Comparison of ENCODE assay signal across 33 cellular contexts in the genomic region with DNA sequence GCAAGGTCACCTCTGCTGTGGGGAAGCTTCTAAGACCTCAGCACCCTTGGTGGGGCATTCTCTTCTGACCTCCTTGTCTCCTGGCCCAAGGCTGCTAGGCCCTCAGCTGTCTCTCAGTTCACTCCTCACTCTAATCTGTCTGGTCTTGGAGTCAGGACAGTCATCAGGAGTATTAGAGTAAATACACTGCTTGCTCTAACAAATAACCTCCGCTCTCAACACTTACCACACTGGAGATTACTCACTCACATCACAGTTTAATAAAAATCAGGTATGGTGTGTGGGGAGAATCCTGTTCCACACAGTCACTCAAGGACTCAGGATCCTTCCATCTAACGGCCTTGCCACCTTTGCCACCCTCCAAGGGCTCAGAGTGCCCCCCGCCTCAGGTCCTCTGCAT. TPM values are rescaled to one million over a fixed set of nuclear protein-coding genes. Genes with fewer than 3 reads are reported as not detected.
"Had no signal": no experiment of that assay in that cellular context is flagged by ENCODE, and none has a peak within 500 bp of the region (broad histone marks: within the 10 kb centered on the region; RNA-seq: fewer than 3 reads in every experiment).

No MANE protein-coding gene starts in this region.

- H3K36me3 ChIP-seq: gastroesophageal sphincter, heart left ventricle, left lung, prostate gland, right atrium auricular region, suprapubic skin, transverse colon, vagina had no signal

- H3K9ac ChIP-seq: parathyroid adenoma had no signal

- H3K4me2 ChIP-seq: smooth muscle cell had no signal

- H2AFZ ChIP-seq: parathyroid adenoma had no signal

- H3K9me3 ChIP-seq: prostate gland, right atrium auricular region, suprapubic skin, vagina had no signal

- ATAC-seq: effector memory CD8-positive, alpha-beta T cell; esophagus mucosa; gastroesophageal sphincter; heart left ventricle; left cardiac atrium; naive thymus-derived CD8-positive, alpha-beta T cell; sciatic nerve; stimulated activated naive CD8-positive, alpha-beta T cell treated with anti-CD3 and anti-CD28 coated beads, Interleukin-15, amount 100 ng/mL, for 72 hours had no signal

- H3K4me3 ChIP-seq: gastroesophageal sphincter, heart left ventricle, left lung, prostate gland, right atrium auricular region, smooth muscle cell, suprapubic skin, transverse colon, vagina had no signal

- H3K27me3 ChIP-seq: gastroesophageal sphincter, heart left ventricle, left lung, right atrium auricular region, suprapubic skin, transverse colon, vagina had no signal

- H3K4me1 ChIP-seq: parathyroid adenoma, prostate gland had no signal

- H3K79me2 ChIP-seq: parathyroid adenoma had no signal

- DNase-seq: cortex of kidney; effector memory CD8-positive, alpha-beta T cell; foreskin fibroblast; heart left ventricle; hippocampal formation; left cardiac atrium; left lung; naive thymus-derived CD8-positive, alpha-beta T cell; nephron progenitor cell; occipital lobe; stimulated activated CD4-positive, alpha-beta T cell treated with anti-CD3 and anti-CD28 coated beads, Interleukin-12 subunit alpha, Interleukin-12 subunit beta, amount 100 ng/mL, for 4 hours; stimulated activated CD4-positive, alpha-beta T cell treated with anti-CD3 and anti-CD28 coated beads, Interleukin-1b, Interleukin-23, amount 100 ng/mL, for 48 hours; stimulated activated CD4-positive, alpha-beta T cell treated with anti-CD3 and anti-CD28 coated beads, Interleukin-4, amount 100 ng/mL, for 1 hour; stimulated activated CD8-positive, alpha-beta memory T cell treated with anti-CD3 and anti-CD28 coated beads, Interleukin-4, amount 100 ng/mL, for 48 hours; stimulated activated naive CD4-positive, alpha-beta T cell; stimulated activated naive CD8-positive, alpha-beta T cell treated with anti-CD3 and anti-CD28 coated beads, Interleukin-15, amount 100 ng/mL, for 72 hours; transverse colon had no signal

- H3K27ac ChIP-seq: gastroesophageal sphincter, heart left ventricle, left lung, parathyroid adenoma, prostate gland, right atrium auricular region, suprapubic skin, transverse colon, vagina had no signal

RNA-seq across cellular contexts. Expression of gene TMEM61, which starts 26.6 kb away (rescaled TPM):
- total RNA-seq: lung microvascular endothelial cell; mesenteric fat pad; myocyte; naive thymus-derived CD8-positive, alpha-beta T cell; right atrium auricular region; sciatic nerve had no signal

RNA-seq across cellular contexts. Expression of gene BSND, which starts 44.9 kb away (rescaled TPM):
- total RNA-seq: dermis microvascular lymphatic vessel endothelial cell; esophagus mucosa; gastroesophageal sphincter; heart left ventricle; kidney epithelial cell; left cardiac atrium; left lung; lower leg skin; lung microvascular endothelial cell; mesenteric fat pad; myocyte; naive thymus-derived CD8-positive, alpha-beta T cell; occipital lobe; right atrium auricular region; sciatic nerve; smooth muscle cell; suprapubic skin; transverse colon; ureter; vagina had no signal
